ENCODE assay signal across 8 cellular contexts in genomic region chr12:29427964-29428363, GRCh38. TPM values are rescaled to one million over a fixed set of nuclear protein-coding genes. Genes with fewer than 3 reads are reported as not detected.
DNase-seq lines count a peak whose midpoint lies in the region; ATAC-seq and TF ChIP-seq lines count a peak whose summit lies in the region.

No MANE protein-coding gene starts in this region.

- 48 to 63% methylated on average over 4 of the region's 4 CpGs for WGBS in gastroesophageal sphincter (ENCODE audit: low coverage in 1 of 2), 2 donors
- whole genome bisulfite sequencing in neuronal stem cell (ENCODE audit: extremely low coverage in 2 of 2, insufficient read length in 2 of 2, insufficient replicate concordance in 1 of 2), 2 donors = no CpG with 5 or more reads among the region's 4 CpGs

- H3K14ac ChIP-seq in neuronal stem cell (ENCODE audit: low read length) = no peak overlapping the region

- H3K4me3 ChIP-seq in neutrophil (ENCODE audit: low read depth in 1 of 2, low read length in 1 of 2) (peak overlapping the region; percentile 12 to 33), vagina (no peak overlapping the region), gastroesophageal sphincter (no peak overlapping the region), neuronal stem cell (ENCODE audit: low read length in 2 of 2) (no peak overlapping the region)

- no peaks in the 10 kb centered on the region for H3K79me1 ChIP-seq in neuronal stem cell (ENCODE audit: low read depth, low read length)

- peaks cover 26% of the 10 kb centered on the region for H3K27me3 Mint-ChIP-seq in T-helper 17 cell

- H3K27me3 ChIP-seq in neutrophil (no peaks in the 10 kb centered on the region), vagina (no peaks in the 10 kb centered on the region), gastroesophageal sphincter (no peaks in the 10 kb centered on the region), neuronal stem cell (ENCODE audit: control insufficient read depth in 3 of 3, insufficient read depth in 3 of 3, low read depth in 1 of 3, low read length in 3 of 3) (no peaks in the 10 kb centered on the region)

- no peak overlapping the region for H3K4me2 ChIP-seq in neuronal stem cell (ENCODE audit: insufficient read depth, low read length, poor library complexity, severe bottlenecking)

- TF ChIP-seq EP300 in gastroesophageal sphincter (IDR thresholded peaks at IDR 0.05) = no peak

- TF ChIP-seq POLR2A in vagina (IDR thresholded peaks at IDR 0.05) = no peak
- no peak for TF ChIP-seq POLR2A in gastroesophageal sphincter (IDR thresholded peaks at IDR 0.05)

- H4K91ac ChIP-seq in neuronal stem cell (ENCODE audit: low read depth, low read length, poor library complexity) = no peak overlapping the region

- no peaks in the 10 kb centered on the region for H3K36me3 Mint-ChIP-seq in T-helper 17 cell (ENCODE audit: low read depth)

- H2BK120ac ChIP-seq in neuronal stem cell (ENCODE audit: low read depth, low read length) = no peak overlapping the region

- DNase-seq in CMK (ENCODE audit: low read depth) = peak; percentile 42
- DNase-seq in T-helper 17 cell = no peak
- no peak for DNase-seq in vagina (ENCODE audit: extremely low spot score in 2 of 2)
- DNase-seq in neuronal stem cell (ENCODE audit: low spot score) = no peak

- H3K4me1 ChIP-seq in neutrophil (ENCODE audit: control insufficient read depth in 1 of 2, insufficient read depth in 1 of 2, low read depth in 1 of 2, low read length in 1 of 2) = peaks cover 29 to 34% of the 10 kb centered on the region in 2 experiments
- H3K4me1 ChIP-seq in vagina = no peaks in the 10 kb centered on the region
- no peaks in the 10 kb centered on the region for H3K4me1 ChIP-seq in gastroesophageal sphincter
- peaks cover 0 to 6% of the 10 kb centered on the region in 2 donors for H3K4me1 ChIP-seq in neuronal stem cell (ENCODE audit: control insufficient read depth in 2 of 2, insufficient read depth in 1 of 2, low read depth in 1 of 2, low read length in 2 of 2)

- peaks cover 8% of the 10 kb centered on the region for H3K4me1 Mint-ChIP-seq in T-helper 17 cell

- ATAC-seq in GM19395 (IDR thresholded peaks at IDR 0.05; ENCODE audit: unreplicated experiment) = peak; percentile 98
- ATAC-seq in HG03280 (IDR thresholded peaks at IDR 0.05; ENCODE audit: unreplicated experiment) = peak; percentile 97
- ATAC-seq in T-helper 17 cell = peak; percentile 73
- ATAC-seq in gastroesophageal sphincter = no peak

- H3K27ac Mint-ChIP-seq in T-helper 17 cell = no peak overlapping the region

- H3K27ac ChIP-seq in neutrophil = peak overlapping the region; percentile 86
- no peak overlapping the region for H3K27ac ChIP-seq in vagina
- no peak overlapping the region for H3K27ac ChIP-seq in gastroesophageal sphincter
- H3K27ac ChIP-seq in neuronal stem cell (replicated peaks; ENCODE audit: low read length) = no peak overlapping the region

- TF ChIP-seq CTCF in neutrophil (IDR thresholded peaks at IDR 0.05) (peak; percentile 21), vagina (IDR thresholded peaks at IDR 0.05) (no peak), gastroesophageal sphincter (IDR thresholded peaks at IDR 0.05) (no peak)

- no peak overlapping the region for H3K9ac ChIP-seq in neuronal stem cell (ENCODE audit: low read depth, low read length, poor library complexity)

- intact Hi-C loops in vagina (cut with DNase I) = no loop called here

- no peak overlapping the region for H3K4ac ChIP-seq in neuronal stem cell (ENCODE audit: low read length)

- no peak overlapping the region for H2BK5ac ChIP-seq in neuronal stem cell (ENCODE audit: low read length)

- no peak overlapping the region for H4K8ac ChIP-seq in neuronal stem cell (ENCODE audit: low read depth, low read length)

- H2BK12ac ChIP-seq in neuronal stem cell (ENCODE audit: low read length) = no peak overlapping the region

- H2AFZ ChIP-seq in neuronal stem cell (ENCODE audit: low read length) = no peak overlapping the region

- H3K9me3 ChIP-seq in T-helper 17 cell (ENCODE audit: control insufficient read depth, low read length, poor library complexity, severe bottlenecking) = no peaks in the 10 kb centered on the region
- H3K9me3 ChIP-seq in neutrophil = no peaks in the 10 kb centered on the region
- no peaks in the 10 kb centered on the region for H3K9me3 ChIP-seq in vagina
- no peaks in the 10 kb centered on the region for H3K9me3 ChIP-seq in gastroesophageal sphincter
- H3K9me3 ChIP-seq in neuronal stem cell (replicated peaks in 1 of 2; ENCODE audit: control insufficient read depth in 2 of 2, insufficient read depth in 1 of 2, low read depth in 1 of 2, low read length in 2 of 2) = no peaks in the 10 kb centered on the region

- no peak overlapping the region for H3K18ac ChIP-seq in neuronal stem cell (ENCODE audit: low read length)

- no peak overlapping the region for H2AK5ac ChIP-seq in neuronal stem cell (ENCODE audit: low read depth, low read length)

- H3K23ac ChIP-seq in neuronal stem cell (ENCODE audit: low read depth, low read length, poor library complexity) = no peak overlapping the region

- no peak overlapping the region for H2BK15ac ChIP-seq in neuronal stem cell (ENCODE audit: low read length)

- no peak overlapping the region for H3K4me3 Mint-ChIP-seq in T-helper 17 cell

- H3K36me3 ChIP-seq in neutrophil (no peaks in the 10 kb centered on the region), vagina (no peaks in the 10 kb centered on the region), gastroesophageal sphincter (no peaks in the 10 kb centered on the region), neuronal stem cell (replicated peaks in 1 of 2; ENCODE audit: control insufficient read depth in 2 of 2, insufficient read depth in 2 of 2, low read length in 2 of 2) (no peaks in the 10 kb centered on the region)

RNA-seq across cellular contexts. Expression of gene ERGIC2, which starts 47.0 kb away (rescaled TPM):
- total RNA-seq in T-helper 17 cell (10 to 100 TPM; 29.6 to 41.4 TPM), vagina (52.8 TPM), gastroesophageal sphincter (100 to 1,000 TPM in 1 of 4 donors, 10 to 100 TPM in 3; 53.6 to 111 (median 71.4) TPM)
- polyA plus RNA-seq in neuronal stem cell (2013, experiment 1 of 2) = 63.9 TPM
- 74.0 TPM for polyA plus RNA-seq in neuronal stem cell (2013, experiment 2 of 2)

Comparison
In these comparisons a context has a peak if more than half of its experiments do, and no peak if none do; other contexts are left out.
1. H3K4me3 ChIP-seq: peak in neutrophil (2 of 2); none in vagina (0 of 2), gastroesophageal sphincter (0 of 2) and neuronal stem cell (0 of 2).